14 cellular contexts compared by ENCODE assay signal in the genomic region with DNA sequence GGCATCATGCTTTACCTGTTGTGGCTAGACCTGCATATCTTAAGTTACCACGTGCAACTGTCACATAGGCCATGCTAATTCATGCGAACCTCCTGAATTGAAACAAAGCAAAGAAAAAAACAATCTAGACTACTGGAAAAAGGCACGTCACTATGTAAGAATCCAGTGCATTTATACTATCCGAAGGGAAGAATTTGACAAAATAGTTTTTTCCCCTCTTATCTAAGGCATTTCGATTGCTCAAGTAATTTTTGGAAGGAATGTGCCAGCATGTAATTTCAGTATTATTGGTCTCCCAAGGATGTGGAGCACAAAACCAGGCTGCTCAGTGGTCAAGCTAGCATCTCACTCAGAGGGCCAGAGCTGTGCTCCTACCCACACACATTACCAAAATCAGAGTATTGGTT. TPM values are rescaled to one million over a fixed set of nuclear protein-coding genes. Genes with fewer than 3 reads are reported as not detected.
A peak's percentile ranks its signal among the peaks of the same experiment; 100 is the strongest.
DNase-seq lines count a peak whose midpoint lies in the region; ATAC-seq, FAIRE-seq and TF ChIP-seq lines count a peak whose summit lies in the region.
"Had no signal": no experiment of that assay in that cellular context is flagged by ENCODE, and none has a peak within 500 bp of the region (broad histone marks: within the 10 kb centered on the region; RNA-seq: fewer than 3 reads in every experiment).

No MANE protein-coding gene starts in this region.

- no peak for TF ChIP-seq POLR2A in thyroid gland (IDR thresholded peaks at IDR 0.05)

- no peaks in the 10 kb centered on the region for H3K9me3 ChIP-seq in astrocyte (ENCODE audit: insufficient read depth, low read depth, low read length)
- no peaks in the 10 kb centered on the region for H3K9me3 ChIP-seq in right cardiac atrium (ENCODE audit: control insufficient read depth, low read length)
- H3K9me3 ChIP-seq in thyroid gland: no peaks in the 10 kb centered on the region
- H3K9me3 ChIP-seq: uterus had no signal

- peaks cover 7% of the 10 kb centered on the region for H3K36me3 Mint-ChIP-seq in activated naive CD8-positive, alpha-beta T cell
- peaks cover 4% of the 10 kb centered on the region for H3K36me3 Mint-ChIP-seq in activated naive CD8-positive, alpha-beta T cell treated with anti-CD3 and anti-CD28 coated beads for 36 hours
- peaks cover 8% of the 10 kb centered on the region for H3K36me3 Mint-ChIP-seq in astrocyte (ENCODE audit: low read depth, unreplicated experiment)

- no peak overlapping the region for H3K9ac ChIP-seq in astrocyte (ENCODE audit: low read length)

- H3K27ac Mint-ChIP-seq in activated naive CD8-positive, alpha-beta T cell: peak overlapping the region; percentile 71
- H3K27ac Mint-ChIP-seq in activated naive CD8-positive, alpha-beta T cell treated with anti-CD3 and anti-CD28 coated beads for 36 hours: no peak overlapping the region
- no peak overlapping the region for H3K27ac Mint-ChIP-seq in astrocyte (ENCODE audit: unreplicated experiment)
- H3K27ac Mint-ChIP-seq: activated T-helper 1 cell treated with anti-CD3 and anti-CD28 coated beads, Interleukin-12 subunit alpha, Interleukin-12 subunit beta, Interleukin-2, Interleukin-4 antibody, amounts not matched to agents 30 ng/mL and 10 ng/mL and 1 ng/mL, durations not matched to agents 14 hours and 24 hours and 36 hours had no signal

- intact Hi-C loops in right cardiac atrium (cut with DNase I) (no loop called here), thyroid gland (cut with DNase I) (no loop called here)

- H3K27ac ChIP-seq in astrocyte (ENCODE audit: low read depth, low read length) (no peak overlapping the region), right cardiac atrium (ENCODE audit: low read length) (no peak overlapping the region), thyroid gland (peak overlapping the region in 2 of 3 donors; percentile 41 to 52)
- H3K27ac ChIP-seq: uterus had no signal

- ATAC-seq in right cardiac atrium (peak; percentile 71 to 82), GM18873 (IDR thresholded peaks at IDR 0.05; ENCODE audit: low FRiP score, unreplicated experiment) (no peak), GM18517 (IDR thresholded peaks at IDR 0.05; ENCODE audit: unreplicated experiment) (no peak)
- no peak for ATAC-seq in stimulated activated naive CD8-positive, alpha-beta T cell treated with anti-CD3 and anti-CD28 coated beads, Interleukin-15, Interleukin-2, amounts not matched to agents 100 U/mL and 50 U/mL, for 24 hours

- no peak for TF ChIP-seq CTCF in astrocyte (IDR thresholded peaks at IDR 0.05; ENCODE audit: insufficient read depth, low read depth, low read length)
- no peak for TF ChIP-seq CTCF in thyroid gland (IDR thresholded peaks at IDR 0.05)

- H3K4me3 ChIP-seq in astrocyte (ENCODE audit: insufficient read depth, low read depth, low read length) (no peak overlapping the region), right cardiac atrium (ENCODE audit: low read length) (no peak overlapping the region), thyroid gland (replicated peaks in 1 of 3) (no peak overlapping the region)
- H3K4me3 ChIP-seq: uterus had no signal

- no peak overlapping the region for H3K4me3 Mint-ChIP-seq in activated naive CD8-positive, alpha-beta T cell
- H3K4me3 Mint-ChIP-seq in activated naive CD8-positive, alpha-beta T cell treated with anti-CD3 and anti-CD28 coated beads for 36 hours: no peak overlapping the region
- no peak overlapping the region for H3K4me3 Mint-ChIP-seq in astrocyte (ENCODE audit: unreplicated experiment)
- H3K4me3 Mint-ChIP-seq: activated T-helper 1 cell treated with anti-CD3 and anti-CD28 coated beads, Interleukin-12 subunit alpha, Interleukin-12 subunit beta, Interleukin-2, Interleukin-4 antibody, amounts not matched to agents 30 ng/mL and 10 ng/mL and 1 ng/mL, durations not matched to agents 14 hours and 24 hours and 36 hours had no signal

- H4K20me1 ChIP-seq in astrocyte (ENCODE audit: insufficient read depth, low read length): no peaks in the 10 kb centered on the region

- H3K4me1 Mint-ChIP-seq in activated naive CD8-positive, alpha-beta T cell (ENCODE audit: low read depth): no peaks in the 10 kb centered on the region
- peaks cover 7% of the 10 kb centered on the region for H3K4me1 Mint-ChIP-seq in activated naive CD8-positive, alpha-beta T cell treated with anti-CD3 and anti-CD28 coated beads for 36 hours
- peaks cover 2% of the 10 kb centered on the region for H3K4me1 Mint-ChIP-seq in astrocyte (ENCODE audit: low read depth, unreplicated experiment)

- no peaks in the 10 kb centered on the region for H3K36me3 ChIP-seq in astrocyte (ENCODE audit: insufficient read depth, low read length)
- H3K36me3 ChIP-seq in thyroid gland: no peaks in the 10 kb centered on the region
- H3K36me3 ChIP-seq: uterus had no signal

- no peak for DNase-seq in activated naive CD8-positive, alpha-beta T cell treated with anti-CD3 and anti-CD28 coated beads for 36 hours
- DNase-seq in astrocyte (ENCODE audit: low read depth) (peak; percentile 95), right cardiac atrium (peak in 2 of 3 donors; percentile 24 to 59), thyroid gland (peak in 1 of 2 donors; percentile 20)
- DNase-seq in stimulated activated naive CD8-positive, alpha-beta T cell treated with anti-CD3 and anti-CD28 coated beads, Interleukin-15, Interleukin-2, amounts not matched to agents 100 U/mL and 50 U/mL, for 24 hours: no peak
- DNase-seq: activated CD4-positive, alpha-beta T cell treated with anti-CD3 and anti-CD28 coated beads, Interleukin-2, amount 50 U/mL, for 48 hours; GOT3; stimulated activated CD4-positive, alpha-beta T cell treated with anti-CD3 and anti-CD28 coated beads, Interleukin-4, amount 100 ng/mL, for 24 hours; uterus had no signal

- H3K4me1 ChIP-seq in astrocyte (ENCODE audit: insufficient read depth, low read length) (peaks cover 5% of the 10 kb centered on the region), right cardiac atrium (ENCODE audit: control insufficient read depth, insufficient read depth, low read length) (no peaks in the 10 kb centered on the region), thyroid gland (peaks cover 6 to 13% of the 10 kb centered on the region in 2 donors)
- H3K4me1 ChIP-seq: uterus had no signal

- no peaks in the 10 kb centered on the region for H3K27me3 Mint-ChIP-seq in activated naive CD8-positive, alpha-beta T cell
- H3K27me3 Mint-ChIP-seq in activated naive CD8-positive, alpha-beta T cell treated with anti-CD3 and anti-CD28 coated beads for 36 hours: no peaks in the 10 kb centered on the region
- no peaks in the 10 kb centered on the region for H3K27me3 Mint-ChIP-seq in astrocyte (ENCODE audit: low read depth, unreplicated experiment)

- H2AFZ ChIP-seq in astrocyte (ENCODE audit: low read depth, low read length): no peak overlapping the region

- H3K9me3 Mint-ChIP-seq in activated naive CD8-positive, alpha-beta T cell (ENCODE audit: low read depth): no peaks in the 10 kb centered on the region
- H3K9me3 Mint-ChIP-seq in activated naive CD8-positive, alpha-beta T cell treated with anti-CD3 and anti-CD28 coated beads for 36 hours: no peaks in the 10 kb centered on the region
- H3K9me3 Mint-ChIP-seq in astrocyte (ENCODE audit: unreplicated experiment): no peaks in the 10 kb centered on the region
- H3K9me3 Mint-ChIP-seq: activated T-helper 1 cell treated with anti-CD3 and anti-CD28 coated beads, Interleukin-12 subunit alpha, Interleukin-12 subunit beta, Interleukin-2, Interleukin-4 antibody, amounts not matched to agents 30 ng/mL and 10 ng/mL and 1 ng/mL, durations not matched to agents 14 hours and 24 hours and 36 hours had no signal

- H3K79me2 ChIP-seq in astrocyte (ENCODE audit: insufficient read depth, low read length): no peaks in the 10 kb centered on the region

- H3K27me3 ChIP-seq in astrocyte (ENCODE audit: insufficient read depth, low read length): no peaks in the 10 kb centered on the region
- no peaks in the 10 kb centered on the region for H3K27me3 ChIP-seq in right cardiac atrium (ENCODE audit: control insufficient read depth, insufficient read depth)
- no peaks in the 10 kb centered on the region for H3K27me3 ChIP-seq in thyroid gland
- H3K27me3 ChIP-seq: uterus had no signal

- H3K4me2 ChIP-seq in astrocyte (ENCODE audit: low read length): no peak overlapping the region

- WGBS in right cardiac atrium: 35% methylated on average over 5 of the region's 5 CpGs
- 48 to 61% methylated on average over 5 of the region's 5 CpGs for WGBS in thyroid gland, 2 donors

- peak; percentile 37 for FAIRE-seq in astrocyte (lab: Jason Lieb, UNC)
- FAIRE-seq: keratinocyte had no signal

RNA-seq across cellular contexts. Expression of gene C1orf198, which starts 31.5 kb away (rescaled TPM):
- 1 to 10 TPM; 5.8 to 6.7 TPM for total RNA-seq in activated naive CD8-positive, alpha-beta T cell treated with anti-CD3 and anti-CD28 coated beads for 36 hours
- total RNA-seq in astrocyte (102 and 107 TPM in 2 replicates), right cardiac atrium (10 to 100 TPM; 48.0 to 69.9 (median 56.2) TPM), thyroid gland (100 to 1,000 TPM in 3 of 4 donors, 10 to 100 TPM in 1; 87.8 to 142 (median 124) TPM)
- 36.1 TPM for polyA plus RNA-seq in right cardiac atrium

Comparison
In these comparisons a context has a peak if more than half of its experiments do, and no peak if none do; other contexts are left out.
1. DNase-seq: peak in astrocyte (single experiment) and right cardiac atrium (2 of 3); none in activated naive CD8-positive, alpha-beta T cell treated with anti-CD3 and anti-CD28 coated beads for 36 hours (single experiment) and stimulated activated naive CD8-positive, alpha-beta T cell treated with anti-CD3 and anti-CD28 coated beads, Interleukin-15, Interleukin-2, amounts not matched to agents 100 U/mL and 50 U/mL, for 24 hours (single experiment).
2. H3K27ac ChIP-seq: peak in thyroid gland (2 of 3); none in astrocyte (single experiment) and right cardiac atrium (single experiment).
3. ATAC-seq: peak in right cardiac atrium (2 of 2); none in GM18873 (single experiment), GM18517 (single experiment) and stimulated activated naive CD8-positive, alpha-beta T cell treated with anti-CD3 and anti-CD28 coated beads, Interleukin-15, Interleukin-2, amounts not matched to agents 100 U/mL and 50 U/mL, for 24 hours (single experiment).
4. RNA of gene C1orf198, which starts 31.5 kb away (total RNA-seq): 87.8 to 142 TPM in thyroid gland, 102 to 107 TPM in astrocyte and 48.0 to 69.9 TPM in right cardiac atrium; 5.8 to 6.7 TPM in activated naive CD8-positive, alpha-beta T cell treated with anti-CD3 and anti-CD28 coated beads for 36 hours; every median in the first group is over 4 times any median in the second.